In genomic region chr19:34345934-34346333, GRCh38 we compare ENCODE assay signal across 1 cellular context.
TF ChIP-seq lines count a peak whose summit lies in the region.

No MANE protein-coding gene starts in this region.

TF ChIP-seq in HCT116, 20 proteins besides CTCF, POLR2A, EP300 and RAD21 (continued from another document):
- TF ChIP-seq, protein P1, sequence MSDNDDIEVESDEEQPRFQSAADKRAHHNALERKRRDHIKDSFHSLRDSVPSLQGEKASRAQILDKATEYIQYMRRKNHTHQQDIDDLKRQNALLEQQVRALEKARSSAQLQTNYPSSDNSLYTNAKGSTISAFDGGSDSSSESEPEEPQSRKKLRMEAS (IDR thresholded peaks at IDR 0.05) = no peak
- no peak for TF ChIP-seq SIN3A (IDR thresholded peaks at IDR 0.05; ENCODE audit: low read depth)
